ENCODE assay signal across 12 cellular contexts in the genomic region with DNA sequence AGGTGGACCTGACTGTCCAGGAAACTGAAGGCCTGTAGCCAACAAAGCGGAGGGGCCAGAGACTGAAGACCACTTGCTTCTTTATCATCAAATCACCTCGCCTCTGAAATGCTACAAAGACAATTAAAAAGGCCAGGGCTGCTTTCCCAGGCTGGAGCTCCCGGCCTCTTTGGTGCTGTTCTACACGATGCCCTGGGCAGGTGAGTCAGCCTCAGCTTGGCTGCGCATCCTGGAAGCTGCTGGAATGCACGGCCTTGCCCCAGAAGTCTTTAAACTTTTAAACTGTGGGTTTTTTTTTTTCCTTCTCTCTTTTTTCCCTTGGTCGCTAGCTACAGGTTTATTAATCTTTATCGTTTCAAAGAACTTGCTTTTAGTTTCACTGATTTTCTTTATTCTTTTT. TPM values are rescaled to one million over a fixed set of nuclear protein-coding genes. Genes with fewer than 3 reads are reported as not detected.
DNase-seq lines count a peak whose midpoint lies in the region; ATAC-seq and TF ChIP-seq lines count a peak whose summit lies in the region.
"Had no signal": no experiment of that assay in that cellular context is flagged by ENCODE, and none has a peak within 500 bp of the region (broad histone marks: within the 10 kb centered on the region; RNA-seq: fewer than 3 reads in every experiment).

No MANE protein-coding gene starts in this region.

- H3K4me3 Mint-ChIP-seq in HFFc6 = peak overlapping the region; percentile 44; the same call in 1 of the 2 replicates
- H3K4me3 Mint-ChIP-seq: activated naive CD8-positive, alpha-beta T cell treated with anti-CD3 and anti-CD28 coated beads, Interleukin-2, amount 10 ng/mL, durations not matched to agents 7 days and 5 days; natural killer cell had no signal

- no peak overlapping the region for H3K9ac ChIP-seq in subcutaneous abdominal adipose tissue (ENCODE audit: low read length in 5 of 5)

- H3K4me1 Mint-ChIP-seq in HFFc6 (ENCODE audit: low read depth) = peaks cover 55% of the 10 kb centered on the region
- H3K4me1 Mint-ChIP-seq: natural killer cell had no signal

- H3K9me3 Mint-ChIP-seq in HFFc6 = no peaks in the 10 kb centered on the region
- H3K9me3 Mint-ChIP-seq: activated naive CD8-positive, alpha-beta T cell treated with anti-CD3 and anti-CD28 coated beads, Interleukin-2, amount 10 ng/mL, durations not matched to agents 7 days and 5 days; natural killer cell had no signal

- H3K27ac ChIP-seq in subcutaneous abdominal adipose tissue (ENCODE audit: low read depth, low read length) = peak overlapping the region; percentile 40

- H3K4me1 ChIP-seq in subcutaneous abdominal adipose tissue (ENCODE audit: control insufficient read depth in 5 of 5, insufficient read depth in 5 of 5, low read length in 5 of 5) = peaks cover 10 to 44% (median 34%) of the 10 kb centered on the region in 5 donors

- no peak overlapping the region for H3K4me3 ChIP-seq in astrocyte of the spinal cord (ENCODE audit: low read depth, low read length)
- no peak overlapping the region for H3K4me3 ChIP-seq in subcutaneous abdominal adipose tissue (ENCODE audit: low read depth in 1 of 5, low read length in 5 of 5)

- no peaks in the 10 kb centered on the region; the same call in 1 of the 2 replicates for H3K27me3 Mint-ChIP-seq in HFFc6 (ENCODE audit: insufficient read depth)

- H3K27me3 ChIP-seq in subcutaneous abdominal adipose tissue (ENCODE audit: control insufficient read depth in 5 of 5, insufficient read depth in 4 of 5, low read length in 5 of 5) = no peaks in the 10 kb centered on the region

- peak overlapping the region; percentile 65 for H3K27ac Mint-ChIP-seq in HFFc6
- H3K27ac Mint-ChIP-seq: activated naive CD8-positive, alpha-beta T cell treated with anti-CD3 and anti-CD28 coated beads, Interleukin-2, amount 10 ng/mL, durations not matched to agents 7 days and 5 days; natural killer cell had no signal

- H3K36me3 Mint-ChIP-seq in HFFc6 (ENCODE audit: low read depth) = peaks cover under 1% of the 10 kb centered on the region
- H3K36me3 Mint-ChIP-seq: activated naive CD8-positive, alpha-beta T cell treated with anti-CD3 and anti-CD28 coated beads, Interleukin-2, amount 10 ng/mL, durations not matched to agents 7 days and 5 days; natural killer cell had no signal

- no peak for TF ChIP-seq CTCF in HFFc6 (IDR thresholded peaks at IDR 0.05)
- no peak for TF ChIP-seq CTCF in astrocyte of the spinal cord (IDR thresholded peaks at IDR 0.05; ENCODE audit: low read depth, low read length)

- peaks cover 0 to 6% (median 0%) of the 10 kb centered on the region in 5 donors for H3K36me3 ChIP-seq in subcutaneous abdominal adipose tissue (ENCODE audit: control insufficient read depth in 5 of 5, insufficient read depth in 5 of 5, low read length in 5 of 5)

- in situ Hi-C loops in astrocyte of the spinal cord (cut with HindIII; ENCODE audit: low sequenced_read_pairs) = no loop called here

- DNase-seq in HFFc6 (peak; percentile 59), astrocyte of the spinal cord (ENCODE audit: low read depth, low spot score) (peak; percentile 85), islet precursor cell (peak; percentile 88), T-helper 9 cell (no peak)
- no peak for DNase-seq in activated naive CD4-positive, alpha-beta T cell (lab: John Stamatoyannopoulos, UW)
- DNase-seq in activated CD4-positive, CD25-positive, alpha-beta regulatory T cell (lab: John Stamatoyannopoulos, UW) = no peak
- DNase-seq: activated naive CD8-positive, alpha-beta T cell treated with anti-CD3 and anti-CD28 coated beads, Interleukin-2, amount 10 ng/mL, durations not matched to agents 7 days and 5 days; COR-L47; KG1; natural killer cell had no signal

- no peak for ATAC-seq in HG03457 (IDR thresholded peaks at IDR 0.05; ENCODE audit: unreplicated experiment)
- ATAC-seq: natural killer cell had no signal

- H3K9me3 ChIP-seq in subcutaneous abdominal adipose tissue (ENCODE audit: control insufficient read depth in 5 of 5, low read length in 5 of 5) = no peaks in the 10 kb centered on the region

RNA-seq across cellular contexts. Expression of gene SH3PXD2B, which starts 46.5 kb away (rescaled TPM):
- total RNA-seq in HFFc6 (2021; fragmentation: NEBNext Ultra II Directional; extraction: Animal tissue kit (Norgen Biotek cat#: 25700)) = 10 to 100 TPM; 12.4 to 28.4 (median 24.3) TPM

Comparison
In these comparisons a context has a peak if more than half of its experiments do, and no peak if none do; other contexts are left out.
1. DNase-seq: peak in HFFc6 (single experiment), astrocyte of the spinal cord (single experiment) and islet precursor cell (single experiment); none in activated naive CD4-positive, alpha-beta T cell (0 of 4), T-helper 9 cell (single experiment) and activated CD4-positive, CD25-positive, alpha-beta regulatory T cell (0 of 4).